In the genomic region with DNA sequence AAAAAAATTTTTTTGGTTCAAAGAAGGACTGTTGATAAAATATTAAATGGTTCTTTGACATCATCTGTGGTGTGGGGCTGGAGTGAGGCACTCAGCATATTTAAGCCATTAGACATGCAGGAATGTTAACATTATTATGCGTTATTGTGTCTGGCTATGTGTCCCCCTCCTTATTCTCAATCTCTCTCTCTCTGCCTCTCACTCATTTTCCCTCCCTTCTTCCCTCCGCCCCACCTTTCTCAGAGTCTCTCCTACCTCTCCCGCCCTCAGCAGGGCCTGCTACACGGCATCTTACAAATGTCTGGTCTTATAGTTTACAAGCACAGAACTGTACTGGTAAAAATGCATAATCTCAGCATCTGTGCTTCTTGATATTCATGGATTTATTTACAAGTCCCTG, we compare ENCODE assay signal across 1 cellular context.
TF ChIP-seq lines count a peak whose summit lies in the region.

No MANE protein-coding gene starts in this region.

TF ChIP-seq in HEK293, 187 proteins besides CTCF, POLR2A, EP300 and RAD21:
- no peak for TF ChIP-seq ZFP69B (tag by site-specific recombination; IDR thresholded peaks at IDR 0.05)
- TF ChIP-seq, protein P1, sequence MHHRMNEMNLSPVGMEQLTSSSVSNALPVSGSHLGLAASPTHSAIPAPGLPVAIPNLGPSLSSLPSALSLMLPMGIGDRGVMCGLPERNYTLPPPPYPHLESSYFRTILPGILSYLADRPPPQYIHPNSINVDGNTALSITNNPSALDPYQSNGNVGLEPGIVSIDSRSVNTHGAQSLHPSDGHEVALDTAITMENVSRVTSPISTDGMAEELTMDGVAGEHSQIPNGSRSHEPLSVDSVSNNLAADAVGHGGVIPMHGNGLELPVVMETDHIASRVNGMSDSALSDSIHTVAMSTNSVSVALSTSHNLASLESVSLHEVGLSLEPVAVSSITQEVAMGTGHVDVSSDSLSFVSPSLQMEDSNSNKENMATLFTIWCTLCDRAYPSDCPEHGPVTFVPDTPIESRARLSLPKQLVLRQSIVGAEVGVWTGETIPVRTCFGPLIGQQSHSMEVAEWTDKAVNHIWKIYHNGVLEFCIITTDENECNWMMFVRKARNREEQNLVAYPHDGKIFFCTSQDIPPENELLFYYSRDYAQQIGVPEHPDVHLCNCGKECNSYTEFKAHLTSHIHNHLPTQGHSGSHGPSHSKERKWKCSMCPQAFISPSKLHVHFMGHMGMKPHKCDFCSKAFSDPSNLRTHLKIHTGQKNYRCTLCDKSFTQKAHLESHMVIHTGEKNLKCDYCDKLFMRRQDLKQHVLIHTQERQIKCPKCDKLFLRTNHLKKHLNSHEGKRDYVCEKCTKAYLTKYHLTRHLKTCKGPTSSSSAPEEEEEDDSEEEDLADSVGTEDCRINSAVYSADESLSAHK (tag by site-specific recombination; IDR thresholded peaks at IDR 0.05), result peak; percentile 17; the same call in 1 of the 2 replicates
- peak; percentile 62 for TF ChIP-seq PRDM1 (tag by site-specific recombination; IDR thresholded peaks at IDR 0.05)
- TF ChIP-seq, protein P2, sequence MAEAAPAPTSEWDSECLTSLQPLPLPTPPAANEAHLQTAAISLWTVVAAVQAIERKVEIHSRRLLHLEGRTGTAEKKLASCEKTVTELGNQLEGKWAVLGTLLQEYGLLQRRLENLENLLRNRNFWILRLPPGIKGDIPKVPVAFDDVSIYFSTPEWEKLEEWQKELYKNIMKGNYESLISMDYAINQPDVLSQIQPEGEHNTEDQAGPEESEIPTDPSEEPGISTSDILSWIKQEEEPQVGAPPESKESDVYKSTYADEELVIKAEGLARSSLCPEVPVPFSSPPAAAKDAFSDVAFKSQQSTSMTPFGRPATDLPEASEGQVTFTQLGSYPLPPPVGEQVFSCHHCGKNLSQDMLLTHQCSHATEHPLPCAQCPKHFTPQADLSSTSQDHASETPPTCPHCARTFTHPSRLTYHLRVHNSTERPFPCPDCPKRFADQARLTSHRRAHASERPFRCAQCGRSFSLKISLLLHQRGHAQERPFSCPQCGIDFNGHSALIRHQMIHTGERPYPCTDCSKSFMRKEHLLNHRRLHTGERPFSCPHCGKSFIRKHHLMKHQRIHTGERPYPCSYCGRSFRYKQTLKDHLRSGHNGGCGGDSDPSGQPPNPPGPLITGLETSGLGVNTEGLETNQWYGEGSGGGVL (tag by site-specific recombination; IDR thresholded peaks at IDR 0.05), result peak; percentile 85
- TF ChIP-seq SP7 (tag by site-specific recombination; IDR thresholded peaks at IDR 0.05), result 0 out of 2 replicates have a peak, but pooled peaks have one; percentile 20
